In the genomic region with DNA sequence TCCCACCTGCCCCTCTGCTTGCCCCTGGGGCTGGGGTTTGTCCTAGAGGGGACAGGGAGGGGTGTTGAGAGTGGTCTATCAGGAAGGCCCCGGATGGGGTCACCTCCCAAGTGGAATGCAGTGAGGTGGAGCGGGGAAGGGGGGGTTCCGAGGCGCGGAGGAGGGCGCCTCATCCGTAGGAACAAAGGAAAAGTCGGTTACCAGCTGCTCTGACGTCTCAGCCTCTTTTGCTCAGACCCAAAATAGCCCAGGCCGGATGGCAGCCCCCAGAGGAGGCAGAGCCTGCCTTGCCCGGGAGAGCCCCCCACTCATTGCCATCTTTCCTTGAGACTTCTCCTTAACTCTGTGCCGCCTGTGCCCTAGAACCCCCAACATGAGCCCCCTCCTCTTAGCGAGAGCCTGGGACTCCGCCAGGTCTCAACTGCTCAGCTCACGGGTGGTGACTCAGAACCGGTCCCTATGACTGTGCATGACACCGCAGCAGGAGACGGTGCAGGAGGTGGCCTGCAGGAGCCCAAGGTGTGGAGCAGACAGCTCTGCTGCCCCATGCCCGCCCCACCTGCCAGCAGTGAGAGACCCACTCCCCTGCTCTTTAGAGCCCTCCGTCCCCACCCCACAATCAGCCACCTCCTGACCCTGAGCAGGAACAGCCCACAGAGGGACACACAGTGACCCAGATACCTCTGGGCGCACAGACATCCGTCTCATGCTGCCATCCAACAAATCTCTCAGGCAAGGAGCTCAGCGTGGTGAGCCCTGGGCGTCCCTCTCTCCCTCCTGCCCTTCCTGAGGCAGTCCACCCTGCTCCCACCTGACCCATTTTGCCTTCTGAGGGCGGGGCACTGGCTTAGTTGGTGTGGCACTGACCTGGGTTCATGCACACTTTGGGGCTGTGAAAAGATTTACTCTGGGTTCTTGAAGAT, we compare ENCODE assay signal across 8 cellular contexts. TPM values are rescaled to one million over a fixed set of nuclear protein-coding genes. Genes with fewer than 3 reads are reported as not detected.
DNase-seq lines count a peak whose midpoint lies in the region; ATAC-seq and TF ChIP-seq lines count a peak whose summit lies in the region.

No MANE protein-coding gene starts in this region.

- H3K4me1 Mint-ChIP-seq in stimulated activated naive B cell treated with anti-CD40 and anti-IgM and Interleukin-4, amounts not matched to agents 10 μg/mL and 1 μg/mL and 100 μg/mL, for 72 hours: peaks cover 25 to 26% of the 10 kb centered on the region in 2 donors
- no peaks in the 10 kb centered on the region for H3K4me1 Mint-ChIP-seq in immature natural killer cell

- no peak overlapping the region for H3K4me3 Mint-ChIP-seq in stimulated activated naive B cell treated with anti-CD40 and anti-IgM and Interleukin-4, amounts not matched to agents 10 μg/mL and 1 μg/mL and 100 μg/mL, for 72 hours
- H3K4me3 Mint-ChIP-seq in immature natural killer cell: no peak overlapping the region

- DNase-seq in activated CD8-positive, alpha-beta memory T cell treated with anti-CD3 and anti-CD28 coated beads, Interleukin-2, amount 50 U/mL, for 48 hours: peak; percentile 69
- DNase-seq in activated CD8-positive, alpha-beta memory T cell treated with anti-CD3 and anti-CD28 coated beads for 24 hours: no peak
- peak; percentile 52 for DNase-seq in RKO (ENCODE audit: low spot score)
- peak in 5 of 10 donors; percentile 26 to 77 (median 58) for DNase-seq in dorsolateral prefrontal cortex
- DNase-seq in stimulated activated naive B cell treated with anti-CD40 and anti-IgM and Interleukin-4, amounts not matched to agents 10 μg/mL and 1 μg/mL and 100 μg/mL, for 72 hours: no peak
- no peak for DNase-seq in immature natural killer cell
- DNase-seq in NCI-H2196 (lab: John Stamatoyannopoulos, UW; ENCODE audit: unreplicated experiment): no peak
- no peak for DNase-seq in NCI-H187 (lab: John Stamatoyannopoulos, UW)

- intact Hi-C loops in dorsolateral prefrontal cortex (cut with DNase I): no loop called here

- peak overlapping the region; percentile 70 for H3K27ac Mint-ChIP-seq in stimulated activated naive B cell treated with anti-CD40 and anti-IgM and Interleukin-4, amounts not matched to agents 10 μg/mL and 1 μg/mL and 100 μg/mL, for 72 hours
- H3K27ac Mint-ChIP-seq in immature natural killer cell: no peak overlapping the region

- peak overlapping the region in 1 of 59 donors; percentile 8 for H3K4me3 ChIP-seq in dorsolateral prefrontal cortex

- H3K36me3 Mint-ChIP-seq in stimulated activated naive B cell treated with anti-CD40 and anti-IgM and Interleukin-4, amounts not matched to agents 10 μg/mL and 1 μg/mL and 100 μg/mL, for 72 hours: peaks cover 14 to 24% of the 10 kb centered on the region in 2 donors
- H3K36me3 Mint-ChIP-seq in immature natural killer cell: peaks cover 3 to 10% (median 5%) of the 10 kb centered on the region in 3 donors

- H3K9me3 Mint-ChIP-seq in stimulated activated naive B cell treated with anti-CD40 and anti-IgM and Interleukin-4, amounts not matched to agents 10 μg/mL and 1 μg/mL and 100 μg/mL, for 72 hours: no peaks in the 10 kb centered on the region
- H3K9me3 Mint-ChIP-seq in immature natural killer cell: no peaks in the 10 kb centered on the region

- H3K27me3 ChIP-seq in dorsolateral prefrontal cortex: no peaks in the 10 kb centered on the region

- TF ChIP-seq CTCF in dorsolateral prefrontal cortex (IDR thresholded peaks at IDR 0.05 in 54 of 56, conservative IDR thresholded peaks at IDR 0.05 in 2 of 56; ENCODE audit: low read depth in 1 of 56, partially characterized antibody in 56 of 56): no peak

- peak; percentile 49 to 74 for ATAC-seq in stimulated activated naive B cell treated with anti-CD40 and anti-IgM and Interleukin-4, amounts not matched to agents 10 μg/mL and 1 μg/mL and 100 μg/mL, for 72 hours (replicated peaks)

- H3K27me3 Mint-ChIP-seq in stimulated activated naive B cell treated with anti-CD40 and anti-IgM and Interleukin-4, amounts not matched to agents 10 μg/mL and 1 μg/mL and 100 μg/mL, for 72 hours: peaks cover 19 to 42% of the 10 kb centered on the region in 2 donors
- H3K27me3 Mint-ChIP-seq in immature natural killer cell (ENCODE audit: low read depth in 3 of 3): peaks cover 0 to 4% (median 0%) of the 10 kb centered on the region in 3 donors

- H3K27ac ChIP-seq in dorsolateral prefrontal cortex: peak overlapping the region in 57 of 59 donors; percentile 2 to 86 (median 70)

RNA-seq across cellular contexts. Expression of a gene that starts 13.1 kb away (rescaled TPM):
- 100 to 1,000 TPM in 114 of 120 experiments, 10 to 100 TPM in 6; 59.6 to 264 (median 153) TPM for total RNA-seq in dorsolateral prefrontal cortex
- 1 to 10 TPM; 2.1 to 5.3 (median 4.0) TPM for polyA plus RNA-seq in immature natural killer cell

RNA-seq across cellular contexts. Expression of a gene that starts 23.0 kb away (rescaled TPM):
- 10 to 100 TPM; 32.0 to 61.9 (median 46.1) TPM for total RNA-seq in dorsolateral prefrontal cortex
- polyA plus RNA-seq in immature natural killer cell: 100 to 1,000 TPM; 121 to 208 (median 122) TPM

RNA-seq across cellular contexts. Expression of a gene that starts 23.1 kb away (rescaled TPM):
- total RNA-seq in dorsolateral prefrontal cortex: 10 to 100 TPM in 119 of 120 experiments, 1 to 10 TPM in 1; 9.5 to 21.4 (median 15.8) TPM
- 1 to 10 TPM; 3.3 to 8.8 (median 7.3) TPM for polyA plus RNA-seq in immature natural killer cell

RNA-seq across cellular contexts. Expression of a gene that starts 32.2 kb away (rescaled TPM):
- total RNA-seq in dorsolateral prefrontal cortex: 10 to 100 TPM in 119 of 120 experiments, 1 to 10 TPM in 1; 8.9 to 40.2 (median 19.5) TPM
- 10 to 100 TPM; 12.7 to 19.4 (median 16.5) TPM for polyA plus RNA-seq in immature natural killer cell

RNA-seq across cellular contexts. Expression of a gene that starts 38.8 kb away (rescaled TPM):
- total RNA-seq in dorsolateral prefrontal cortex: 10 to 100 TPM in 58 of 120 experiments, 1 to 10 TPM in 62; 5.8 to 17.7 (median 9.9) TPM
- under 1 TPM in 1 of 3 donors, not detected in 2; 0.39 TPM for polyA plus RNA-seq in immature natural killer cell

Comparison
In these comparisons a context has a peak if more than half of its experiments do, and no peak if none do; other contexts are left out.
1. DNase-seq: peak in activated CD8-positive, alpha-beta memory T cell treated with anti-CD3 and anti-CD28 coated beads, Interleukin-2, amount 50 U/mL, for 48 hours (single experiment) and RKO (single experiment); none in activated CD8-positive, alpha-beta memory T cell treated with anti-CD3 and anti-CD28 coated beads for 24 hours (single experiment), stimulated activated naive B cell treated with anti-CD40 and anti-IgM and Interleukin-4, amounts not matched to agents 10 μg/mL and 1 μg/mL and 100 μg/mL, for 72 hours (single experiment), immature natural killer cell (0 of 3), NCI-H2196 (single experiment) and NCI-H187 (0 of 2).